Comparison of ENCODE assay signal across 26 cellular contexts in the genomic region with DNA sequence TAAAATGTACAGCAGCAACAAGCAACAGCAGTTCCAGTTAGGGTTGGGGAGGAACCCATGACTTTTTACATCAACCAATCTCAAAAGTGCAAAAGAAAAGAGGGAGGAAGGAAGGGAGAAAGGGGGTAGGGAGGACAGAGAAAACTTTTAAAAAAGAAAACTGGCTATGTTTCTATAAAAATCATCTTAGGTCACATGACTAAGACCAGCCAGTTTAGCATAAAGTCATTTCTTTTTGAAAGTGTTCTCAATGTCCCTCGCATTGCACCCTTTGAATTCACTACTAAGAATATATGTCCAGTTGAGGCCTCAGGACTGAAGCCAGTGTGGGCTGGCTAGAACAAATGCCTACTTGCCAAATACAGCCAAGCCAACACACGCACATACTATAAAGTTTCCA. TPM values are rescaled to one million over a fixed set of nuclear protein-coding genes. Genes with fewer than 3 reads are reported as not detected.
A peak's percentile ranks its signal among the peaks of the same experiment; 100 is the strongest.
DNase-seq lines count a peak whose midpoint lies in the region; ATAC-seq, FAIRE-seq and TF ChIP-seq lines count a peak whose summit lies in the region.
"Had no signal": no experiment of that assay in that cellular context is flagged by ENCODE, and none has a peak within 500 bp of the region (broad histone marks: within the 10 kb centered on the region; RNA-seq: fewer than 3 reads in every experiment).

No MANE protein-coding gene starts in this region.

- H4K20me1 ChIP-seq in K562 (replicated peaks; ENCODE audit: control insufficient read depth, insufficient read depth, low read length) = peaks cover 16% of the 10 kb centered on the region; the same call in 1 of the 2 replicates

- H3K79me2 ChIP-seq in K562 (ENCODE audit: control insufficient read depth, insufficient read depth, low read length) = peaks cover 5% of the 10 kb centered on the region; the same call in 1 of the 3 replicates

- POLR2A ChIA-PET in K562 (lab: Yijun Ruan, JAX) = interaction anchor here (0.9 to 1.0 kb wide), 2 partner anchors 9 to 63 kb away, joined by 3 to 5 read pairs; no protein-coding TSS in a partner anchor

- CTCF ChIA-PET in K562 (lab: Yijun Ruan, JAX; ENCODE audit: low intra/inter-chr PET ratio) = no interaction called here

- H3K27me3 ChIP-seq in K562 (ENCODE audit: control insufficient read depth in 2 of 2, insufficient read depth in 2 of 2, low read length in 2 of 2) = no peaks in the 10 kb centered on the region
- no peaks in the 10 kb centered on the region for H3K27me3 ChIP-seq in sigmoid colon
- H3K27me3 ChIP-seq in upper lobe of right lung = no peaks in the 10 kb centered on the region
- H3K27me3 ChIP-seq: Peyer's patch, testis had no signal

- no peak for FAIRE-seq in K562 (lab: Jason Lieb, UNC)

- no peak overlapping the region for H2AFZ ChIP-seq in K562 (ENCODE audit: low read depth, low read length)

- WGBS in K562 (ENCODE audit: insufficient coverage, low coverage, missing lambda C conversion rate) = 94% methylated on average over 2 of the region's 2 CpGs
- WGBS in sigmoid colon, 2 donors = 45 to 88% methylated on average over 2 of the region's 2 CpGs

- BruUV-seq in K562 (replicated peaks; lab: Mats Ljungman, UMichigan) = no TSS peak

- H3K36me3 ChIP-seq in K562 (ENCODE audit: control insufficient read depth, insufficient read depth, low read length) = no peaks in the 10 kb centered on the region
- no peaks in the 10 kb centered on the region for H3K36me3 ChIP-seq in sigmoid colon
- H3K36me3 ChIP-seq in upper lobe of right lung = no peaks in the 10 kb centered on the region
- H3K36me3 ChIP-seq: Peyer's patch had no signal

- H3K4me1 Mint-ChIP-seq in activated T-helper 1 cell treated with anti-CD3 and anti-CD28 coated beads, Interleukin-12 subunit alpha, Interleukin-12 subunit beta, Interleukin-2, Interleukin-4 antibody, amounts not matched to agents 30 ng/mL and 10 ng/mL and 1 ng/mL, durations not matched to agents 14 hours and 24 hours and 36 hours (ENCODE audit: low read depth) = peaks cover 92% of the 10 kb centered on the region

- H3K4me3 ChIP-seq in K562 (no peak overlapping the region), sigmoid colon (no peak overlapping the region), upper lobe of right lung (no peak overlapping the region)
- H3K4me3 ChIP-seq: mucosa of descending colon, Peyer's patch, testis had no signal

- H3K4me1 ChIP-seq in K562 (replicated peaks in 1 of 2; ENCODE audit: control insufficient read depth in 2 of 2, insufficient read depth in 2 of 2, low read length in 2 of 2) (peaks cover 12 to 22% of the 10 kb centered on the region in 2 experiments; a peak in 4 of 5 replicates), sigmoid colon (peaks cover 0 to 78% (median 76%) of the 10 kb centered on the region in 4 donors), upper lobe of right lung (peaks cover 80% of the 10 kb centered on the region)

- in situ Hi-C loops in K562 (cut with MboI) = no loop called here

- DNase-seq in K562 (ENCODE audit: extremely low read depth in 1 of 4, low spot score in 3 of 4) (no peak), fibroblast of peridontal ligament (ENCODE audit: extremely low read depth) (peak; percentile 44), sigmoid colon (no peak), upper lobe of right lung (no peak), substantia nigra (lab: John Stamatoyannopoulos, UW) (no peak)
- DNase-seq in activated T-helper 1 cell treated with anti-CD3 and anti-CD28 coated beads, Interleukin-12 subunit alpha, Interleukin-12 subunit beta, Interleukin-2, Interleukin-4 antibody, amounts not matched to agents 30 ng/mL and 10 ng/mL and 1 ng/mL, durations not matched to agents 14 hours and 24 hours and 36 hours (ENCODE audit: low spot score) = no peak
- no peak for DNase-seq in activated naive CD4-positive, alpha-beta T cell treated with anti-CD3 and anti-CD28 coated beads, Interleukin-2, amount 50 U/mL, for 72 hours (ENCODE audit: low spot score in 2 of 2)
- DNase-seq: activated CD4-positive, alpha-beta T cell treated with anti-CD3 and anti-CD28 coated beads, Interleukin-2, amount 50 U/mL, for 48 hours; activated gamma-delta T cell treated with Interleukin-2 at 50 U/mL for 16 hours; AML-193; amniotic stem cell; Caco-2; central memory CD4-positive, alpha-beta T cell; DND-41; effector memory CD4-positive, alpha-beta T cell; H7; head of caudate nucleus; mucosa of descending colon; NCI-H1105; NCI-H2081 treated with DMSO at 0.1 percent for 48 hours; NCI-H510A; Peyer's patch; stimulated activated CD4-positive, alpha-beta T cell treated with anti-CD3 and anti-CD28 coated beads, Interleukin-15, amount 100 ng/mL, for 24 hours; T-helper 17 cell; testis had no signal

- no peaks in the 10 kb centered on the region for H3K9me3 Mint-ChIP-seq in activated T-helper 1 cell treated with anti-CD3 and anti-CD28 coated beads, Interleukin-12 subunit alpha, Interleukin-12 subunit beta, Interleukin-2, Interleukin-4 antibody, amounts not matched to agents 30 ng/mL and 10 ng/mL and 1 ng/mL, durations not matched to agents 14 hours and 24 hours and 36 hours
- no peaks in the 10 kb centered on the region for H3K9me3 Mint-ChIP-seq in activated naive CD4-positive, alpha-beta T cell treated with anti-CD3 and anti-CD28 coated beads, Interleukin-2, amount 50 U/mL, for 72 hours

- H3K36me3 Mint-ChIP-seq in activated T-helper 1 cell treated with anti-CD3 and anti-CD28 coated beads, Interleukin-12 subunit alpha, Interleukin-12 subunit beta, Interleukin-2, Interleukin-4 antibody, amounts not matched to agents 30 ng/mL and 10 ng/mL and 1 ng/mL, durations not matched to agents 14 hours and 24 hours and 36 hours (ENCODE audit: low read depth) = peaks cover 32% of the 10 kb centered on the region
- peaks cover 0 to 22% of the 10 kb centered on the region in 2 donors for H3K36me3 Mint-ChIP-seq in activated naive CD4-positive, alpha-beta T cell treated with anti-CD3 and anti-CD28 coated beads, Interleukin-2, amount 50 U/mL, for 72 hours

- intact Hi-C loops in K562 (cut with micrococcal nuclease) (no loop called here), sigmoid colon (cut with DNase I) (no loop called here), upper lobe of right lung (cut with DNase I) (no loop called here)
- intact Hi-C loops in activated T-helper 1 cell treated with anti-CD3 and anti-CD28 coated beads, Interleukin-12 subunit alpha, Interleukin-12 subunit beta, Interleukin-2, Interleukin-4 antibody, amounts not matched to agents 30 ng/mL and 10 ng/mL and 1 ng/mL, durations not matched to agents 14 hours and 24 hours and 36 hours (cut with micrococcal nuclease) = no loop called here

- TF ChIP-seq EP300 in K562 (IDR thresholded peaks at IDR 0.05; ENCODE audit: low read length) (no peak), sigmoid colon (IDR thresholded peaks at IDR 0.05) (no peak)

- no peak for TF ChIP-seq POLR2A in K562 (conservative IDR thresholded peaks at IDR 0.05)
- no peak for TF ChIP-seq POLR2A in sigmoid colon (IDR thresholded peaks at IDR 0.05)

- TF ChIP-seq CTCF in K562 (IDR thresholded peaks at IDR 0.05 in 2 of 3, conservative IDR thresholded peaks at IDR 0.05 in 1 of 3; ENCODE audit: insufficient read depth in 2 of 3, low read depth in 1 of 3, low read length in 3 of 3) (no peak), sigmoid colon (IDR thresholded peaks at IDR 0.05) (no peak), upper lobe of right lung (IDR thresholded peaks at IDR 0.05) (no peak)

- no peak overlapping the region for H3K9ac ChIP-seq in K562 (ENCODE audit: insufficient read depth in 1 of 2, low read depth in 2 of 2, low read length in 2 of 2)

- no peak overlapping the region for H3K4me2 ChIP-seq in K562 (ENCODE audit: insufficient read depth, low read length)

- H3K9me1 ChIP-seq in K562 (ENCODE audit: control insufficient read depth, insufficient read depth, low read length) = peaks cover 4% of the 10 kb centered on the region

- no peak for TF ChIP-seq RAD21 in K562 (CRISPR knock-in tag; conservative IDR thresholded peaks at IDR 0.05 in 1 of 2, IDR thresholded peaks at IDR 0.05 in 1 of 2)

- H3K27me3 Mint-ChIP-seq in activated T-helper 1 cell treated with anti-CD3 and anti-CD28 coated beads, Interleukin-12 subunit alpha, Interleukin-12 subunit beta, Interleukin-2, Interleukin-4 antibody, amounts not matched to agents 30 ng/mL and 10 ng/mL and 1 ng/mL, durations not matched to agents 14 hours and 24 hours and 36 hours (ENCODE audit: insufficient read depth) = peaks cover 2% of the 10 kb centered on the region
- H3K27me3 Mint-ChIP-seq: T-helper 17 cell had no signal

- H3K4me3 Mint-ChIP-seq in activated T-helper 1 cell treated with anti-CD3 and anti-CD28 coated beads, Interleukin-12 subunit alpha, Interleukin-12 subunit beta, Interleukin-2, Interleukin-4 antibody, amounts not matched to agents 30 ng/mL and 10 ng/mL and 1 ng/mL, durations not matched to agents 14 hours and 24 hours and 36 hours = no peak overlapping the region

- H3K9me3 ChIP-seq in K562 (replicated peaks; ENCODE audit: control insufficient read depth, insufficient read depth, low read depth, low read length) (no peaks in the 10 kb centered on the region), sigmoid colon (no peaks in the 10 kb centered on the region), upper lobe of right lung (no peaks in the 10 kb centered on the region)
- H3K9me3 ChIP-seq: Caco-2, mucosa of descending colon, Peyer's patch, testis had no signal

- H3K27ac ChIP-seq in K562 (ENCODE audit: extremely low read depth, low read depth, low read length) (no peak overlapping the region), sigmoid colon (peak overlapping the region; percentile 74 to 82 (median 75)), upper lobe of right lung (peak overlapping the region; percentile 51), substantia nigra (ENCODE audit: low read depth, low read length, poor library complexity, severe bottlenecking) (no peak overlapping the region)
- H3K27ac ChIP-seq: Peyer's patch had no signal

- H3K27ac Mint-ChIP-seq in activated T-helper 1 cell treated with anti-CD3 and anti-CD28 coated beads, Interleukin-12 subunit alpha, Interleukin-12 subunit beta, Interleukin-2, Interleukin-4 antibody, amounts not matched to agents 30 ng/mL and 10 ng/mL and 1 ng/mL, durations not matched to agents 14 hours and 24 hours and 36 hours = no peak overlapping the region
- no peak overlapping the region for H3K27ac Mint-ChIP-seq in activated naive CD4-positive, alpha-beta T cell treated with anti-CD3 and anti-CD28 coated beads, Interleukin-2, amount 50 U/mL, for 72 hours
- H3K27ac Mint-ChIP-seq: T-helper 17 cell had no signal

- ATAC-seq in K562 (no peak), upper lobe of right lung (no peak)
- no peak for ATAC-seq in activated naive CD4-positive, alpha-beta T cell treated with anti-CD3 and anti-CD28 coated beads, Interleukin-2, amount 50 U/mL, for 72 hours
- ATAC-seq: esophagus mucosa, mucosa of descending colon, T-helper 17 cell had no signal

RNA-seq across cellular contexts. Expression of a gene that starts 28.9 kb away (rescaled TPM):
- total RNA-seq in K562 (2011; cell fraction: chromatin; rRNA removed; ENCODE audit: low replicate concordance) = 8.4 and 10.3 TPM in 2 replicates
- total RNA-seq in K562 (2011; cell fraction: nucleolus; rRNA removed) = 4.1 and 4.8 TPM in 2 replicates
- 9.6 and 13.8 TPM in 2 replicates for total RNA-seq in K562 (2011; cell fraction: nucleoplasm; rRNA removed)
- total RNA-seq in K562 (2014; rRNA removed) = 2.2 TPM in 2 replicates
- 2.2 and 3.2 TPM in 2 replicates for total RNA-seq in K562 (2014; rRNA removed; fragmentation: Illumina TruSeq; extraction: Trizol)
- 2.9 and 3.5 TPM in 2 replicates for total RNA-seq in K562 (2015; rRNA removed; fragmentation: Illumina TruSeq; extraction: Trizol)
- total RNA-seq in K562 (2021) = 3.8 and 4.7 TPM in 2 replicates
- polyA plus RNA-seq in K562 (2011; rRNA removed) = 2.6 and 3.1 TPM in 2 replicates
- 1.3 and 1.8 TPM in 2 replicates for polyA plus RNA-seq in K562 (2011; cell fraction: cytosol; rRNA removed)
- 5.6 and 5.7 TPM in 2 replicates for polyA plus RNA-seq in K562 (2011; cell fraction: nucleus; rRNA removed)
- polyA plus RNA-seq in K562 (2012) = 1.8 and 2.8 TPM in 2 replicates
- 1.4 and 1.6 TPM in 2 replicates for polyA plus RNA-seq in K562 (2014; fragmentation: Illumina TruSeq; extraction: Trizol)
- 1 to 10 TPM; 1.0 to 1.9 TPM for polyA plus RNA-seq in K562 (2014; fragmentation: Nextera tagmentation; extraction: Ambion mirVana)
- polyA plus RNA-seq in K562 (2014; rRNA removed) = 1.8 and 2.4 TPM in 2 replicates
- polyA minus RNA-seq in K562 (2011; rRNA and poly(A)+ RNA removed) = 5.3 and 6.9 TPM in 2 replicates
- polyA minus RNA-seq in K562 (2011; cell fraction: cytosol; rRNA and poly(A)+ RNA removed) = 2.7 and 3.2 TPM in 2 replicates
- polyA minus RNA-seq in K562 (2011; cell fraction: nucleus; rRNA and poly(A)+ RNA removed) = 3.9 and 6.3 TPM in 2 replicates
- total RNA-seq in sigmoid colon = 10 to 100 TPM; 10.8 to 21.6 (median 16.2) TPM
- polyA plus RNA-seq in sigmoid colon = 1 to 10 TPM; 3.0 to 5.0 (median 3.9) TPM
- total RNA-seq in upper lobe of right lung = 28.7 TPM
- total RNA-seq in activated T-helper 1 cell treated with anti-CD3 and anti-CD28 coated beads, Interleukin-12 subunit alpha, Interleukin-12 subunit beta, Interleukin-2, Interleukin-4 antibody, amounts not matched to agents 30 ng/mL and 10 ng/mL and 1 ng/mL, durations not matched to agents 14 hours and 24 hours and 36 hours = 14.5 and 16.7 TPM in 2 replicates
- 10 to 100 TPM in 1 of 2 donors, 1 to 10 TPM in 1; 4.2 to 10.9 TPM for total RNA-seq in activated naive CD4-positive, alpha-beta T cell treated with anti-CD3 and anti-CD28 coated beads, Interleukin-2, amount 50 U/mL, for 72 hours

RNA-seq across cellular contexts. Expression of a gene that starts 29.3 kb away (rescaled TPM):
- total RNA-seq in K562 (2011; cell fraction: chromatin; rRNA removed; ENCODE audit: low replicate concordance) = 5.6 and 11.9 TPM in 2 replicates
- total RNA-seq in K562 (2011; cell fraction: nucleolus; rRNA removed) = 3.3 and 3.7 TPM in 2 replicates
- total RNA-seq in K562 (2011; cell fraction: nucleoplasm; rRNA removed) = 8.4 and 14.1 TPM in 2 replicates
- total RNA-seq in K562 (2014; rRNA removed) (22.0 and 32.7 TPM in 2 replicates), K562 (2014; rRNA removed; fragmentation: Illumina TruSeq; extraction: Trizol) (26.2 and 28.2 TPM in 2 replicates), K562 (2015; rRNA removed; fragmentation: Illumina TruSeq; extraction: Trizol) (26.0 and 26.5 TPM in 2 replicates), K562 (2021) (17.5 and 18.9 TPM in 2 replicates), sigmoid colon (10 to 100 TPM; 38.5 to 85.6 (median 53.4) TPM), upper lobe of right lung (28.9 TPM)
- polyA plus RNA-seq in K562 (2011; rRNA removed) (26.9 and 32.7 TPM in 2 replicates), K562 (2014; fragmentation: Illumina TruSeq; extraction: Trizol) (36.9 and 40.2 TPM in 2 replicates), K562 (2014; fragmentation: Nextera tagmentation; extraction: Ambion mirVana) (10 to 100 TPM; 40.0 to 44.1 TPM), K562 (2014; rRNA removed) (26.3 and 27.3 TPM in 2 replicates), sigmoid colon (10 to 100 TPM; 31.2 to 43.7 (median 34.8) TPM)
- polyA plus RNA-seq in K562 (2011; cell fraction: cytosol; rRNA removed) = 9.0 and 16.7 TPM in 2 replicates
- 7.8 and 12.3 TPM in 2 replicates for polyA plus RNA-seq in K562 (2011; cell fraction: nucleus; rRNA removed)
- polyA plus RNA-seq in K562 (2012) = 24.3 and 54.4 TPM in 2 replicates
- 18.1 and 18.9 TPM in 2 replicates for polyA minus RNA-seq in K562 (2011; rRNA and poly(A)+ RNA removed)
- polyA minus RNA-seq in K562 (2011; cell fraction: cytosol; rRNA and poly(A)+ RNA removed) = 5.5 and 9.6 TPM in 2 replicates
- 2.6 and 5.8 TPM in 2 replicates for polyA minus RNA-seq in K562 (2011; cell fraction: nucleus; rRNA and poly(A)+ RNA removed)
- total RNA-seq in activated T-helper 1 cell treated with anti-CD3 and anti-CD28 coated beads, Interleukin-12 subunit alpha, Interleukin-12 subunit beta, Interleukin-2, Interleukin-4 antibody, amounts not matched to agents 30 ng/mL and 10 ng/mL and 1 ng/mL, durations not matched to agents 14 hours and 24 hours and 36 hours = 21.2 and 23.7 TPM in 2 replicates
- total RNA-seq in activated naive CD4-positive, alpha-beta T cell treated with anti-CD3 and anti-CD28 coated beads, Interleukin-2, amount 50 U/mL, for 72 hours = 10 to 100 TPM; 19.4 to 20.9 TPM

Comparison
In these comparisons a context has a peak if more than half of its experiments do, and no peak if none do; other contexts are left out.
1. H3K27ac ChIP-seq: peak in sigmoid colon (4 of 4) and upper lobe of right lung (single experiment); none in K562 (single experiment) and substantia nigra (single experiment).